ENCODE assay signal across 8 cellular contexts in the genomic region with DNA sequence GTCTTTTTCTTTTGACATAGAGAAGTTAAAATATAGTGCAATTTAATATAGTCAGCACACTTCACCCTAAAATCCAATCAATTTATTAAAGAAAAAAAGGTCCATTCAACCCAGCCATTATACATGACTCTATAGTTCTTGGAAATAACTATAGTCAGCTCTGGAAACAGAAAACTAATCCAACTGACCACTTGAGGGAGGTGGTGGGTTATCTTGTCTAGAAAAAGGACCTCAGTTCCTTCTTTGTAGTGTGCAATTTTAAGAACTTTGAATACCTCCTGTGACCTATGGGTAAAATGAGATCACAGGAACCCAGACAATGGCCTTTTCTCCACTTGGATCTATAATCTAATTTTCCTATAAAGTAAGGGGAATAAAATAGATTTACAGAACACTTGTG.
DNase-seq lines count a peak whose midpoint lies in the region; ATAC-seq and TF ChIP-seq lines count a peak whose summit lies in the region.

No MANE protein-coding gene starts in this region.

- H4K20me1 ChIP-seq in OCI-LY3 (ENCODE audit: insufficient read depth, low read length): no peaks in the 10 kb centered on the region

- H3K4me1 ChIP-seq in OCI-LY3 (ENCODE audit: low read length): peaks cover under 1% of the 10 kb centered on the region

- DNase-seq in AG04450 (ENCODE audit: low read depth, low spot score) (no peak), fibroblast of peridontal ligament (ENCODE audit: extremely low read depth) (peak; percentile 26), hypothalamus (lab: John Stamatoyannopoulos, UW) (no peak), medulla oblongata (ENCODE audit: extremely low spot score) (no peak)
- no peak for DNase-seq in activated CD4-positive, alpha-beta memory T cell treated with anti-CD3 and anti-CD28 coated beads for 36 hours

- no peaks in the 10 kb centered on the region for H3K79me2 ChIP-seq in OCI-LY3 (ENCODE audit: low read length)

- H3K9ac ChIP-seq in OCI-LY3 (ENCODE audit: low read length): no peak overlapping the region

- H2AFZ ChIP-seq in OCI-LY3 (ENCODE audit: low read depth, low read length): no peak overlapping the region

- no peak overlapping the region for H3K27ac ChIP-seq in AG04450 (ENCODE audit: low read depth, low read length)
- no peak overlapping the region for H3K27ac ChIP-seq in OCI-LY3 (ENCODE audit: low read length)

- no peaks in the 10 kb centered on the region for H3K9me3 Mint-ChIP-seq in activated CD4-positive, alpha-beta memory T cell treated with anti-CD3 and anti-CD28 coated beads for 36 hours

- H3K36me3 ChIP-seq in OCI-LY3 (replicated peaks; ENCODE audit: low read depth, low read length): no peaks in the 10 kb centered on the region

- TF ChIP-seq CTCF in AG04450 (IDR thresholded peaks at IDR 0.05; ENCODE audit: low read depth, low read length) (peak; percentile 40), OCI-LY3 (IDR thresholded peaks at IDR 0.05; ENCODE audit: low read depth, low read length) (peak; percentile 48)

- no peak overlapping the region for H3K4me3 Mint-ChIP-seq in activated CD4-positive, alpha-beta memory T cell treated with anti-CD3 and anti-CD28 coated beads for 36 hours

- POLR2A ChIA-PET in AG04450 (lab: Yijun Ruan, JAX): no interaction called here
- POLR2A ChIA-PET in activated CD4-positive, alpha-beta memory T cell treated with anti-CD3 and anti-CD28 coated beads for 36 hours (lab: Charles Lee): no interaction called here

- H3K27me3 ChIP-seq in AG04450 (ENCODE audit: control insufficient read depth, insufficient read depth, low read length) (no peaks in the 10 kb centered on the region), OCI-LY3 (ENCODE audit: low read depth, low read length) (no peaks in the 10 kb centered on the region)

- H3K4me3 ChIP-seq in AG04450 (ENCODE audit: low read depth, low read length) (no peak overlapping the region), OCI-LY3 (ENCODE audit: low read length) (no peak overlapping the region)

- peak; percentile 52 for ATAC-seq in GM19395 (IDR thresholded peaks at IDR 0.05; ENCODE audit: unreplicated experiment)
- ATAC-seq in GM21528 (IDR thresholded peaks at IDR 0.05; ENCODE audit: low FRiP score, unreplicated experiment): no peak

- H3K4me1 Mint-ChIP-seq in activated CD4-positive, alpha-beta memory T cell treated with anti-CD3 and anti-CD28 coated beads for 36 hours (ENCODE audit: low read depth): peaks cover 3% of the 10 kb centered on the region

- H3K4me2 ChIP-seq in OCI-LY3 (ENCODE audit: low read length): no peak overlapping the region

- no peaks in the 10 kb centered on the region for H3K36me3 Mint-ChIP-seq in activated CD4-positive, alpha-beta memory T cell treated with anti-CD3 and anti-CD28 coated beads for 36 hours

- H3K9me3 ChIP-seq in AG04450 (ENCODE audit: control insufficient read depth, insufficient read depth, low read length) (no peaks in the 10 kb centered on the region), OCI-LY3 (ENCODE audit: insufficient read depth, low read length) (no peaks in the 10 kb centered on the region)

- CTCF ChIA-PET in AG04450 (lab: Charles Lee): no interaction called here
- CTCF ChIA-PET in activated CD4-positive, alpha-beta memory T cell treated with anti-CD3 and anti-CD28 coated beads for 36 hours (lab: Charles Lee): no interaction called here

- H3K27me3 Mint-ChIP-seq in activated CD4-positive, alpha-beta memory T cell treated with anti-CD3 and anti-CD28 coated beads for 36 hours: no peaks in the 10 kb centered on the region

- intact Hi-C loops in activated CD4-positive, alpha-beta memory T cell treated with anti-CD3 and anti-CD28 coated beads for 36 hours (cut with micrococcal nuclease): no loop called here

- no peak overlapping the region for H3K27ac Mint-ChIP-seq in activated CD4-positive, alpha-beta memory T cell treated with anti-CD3 and anti-CD28 coated beads for 36 hours
